1 cellular context compared by ENCODE assay signal in the genomic region with DNA sequence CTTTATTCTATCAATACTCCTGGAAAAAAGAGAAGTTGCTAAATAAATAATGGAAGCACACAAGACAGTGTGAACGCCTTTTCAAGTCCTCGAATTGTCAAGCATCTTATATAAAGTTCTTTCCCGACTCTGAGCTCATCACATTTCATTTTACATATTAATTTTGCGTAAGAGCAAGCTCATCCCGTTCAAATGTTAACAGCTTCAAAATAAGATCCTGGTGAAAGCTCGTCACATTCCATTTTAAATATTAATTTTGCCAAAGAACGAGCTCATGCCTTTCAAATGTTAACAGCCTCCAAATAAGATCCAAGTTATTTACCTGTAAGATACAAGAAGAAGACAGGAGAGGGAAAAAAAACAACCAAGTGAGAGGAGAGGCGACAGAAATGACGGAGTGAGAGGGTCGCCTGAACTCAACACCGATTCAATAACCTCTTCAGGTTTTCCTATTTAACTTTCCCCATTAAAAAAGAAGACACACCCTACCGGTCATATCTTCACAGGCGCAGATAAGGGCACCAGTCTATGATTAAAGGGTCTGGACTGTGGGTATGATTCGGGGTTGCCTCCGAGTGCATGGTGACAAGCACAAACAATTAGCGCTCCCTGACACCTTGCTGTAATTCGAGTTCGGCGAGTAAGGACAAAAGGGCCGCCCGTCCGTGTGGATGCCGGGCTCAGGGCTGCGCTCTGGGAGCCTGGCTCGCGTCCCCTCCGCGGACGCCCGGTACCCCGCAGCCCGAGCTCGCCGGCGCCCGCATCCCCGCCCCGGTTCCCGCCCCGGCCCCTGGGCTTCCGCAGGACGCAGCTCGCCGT.
TF ChIP-seq lines count a peak whose summit lies in the region.

No MANE protein-coding gene starts in this region.

TF ChIP-seq in GM23338, 12 proteins besides CTCF, POLR2A, EP300 and RAD21:
- TF ChIP-seq, protein P1, sequence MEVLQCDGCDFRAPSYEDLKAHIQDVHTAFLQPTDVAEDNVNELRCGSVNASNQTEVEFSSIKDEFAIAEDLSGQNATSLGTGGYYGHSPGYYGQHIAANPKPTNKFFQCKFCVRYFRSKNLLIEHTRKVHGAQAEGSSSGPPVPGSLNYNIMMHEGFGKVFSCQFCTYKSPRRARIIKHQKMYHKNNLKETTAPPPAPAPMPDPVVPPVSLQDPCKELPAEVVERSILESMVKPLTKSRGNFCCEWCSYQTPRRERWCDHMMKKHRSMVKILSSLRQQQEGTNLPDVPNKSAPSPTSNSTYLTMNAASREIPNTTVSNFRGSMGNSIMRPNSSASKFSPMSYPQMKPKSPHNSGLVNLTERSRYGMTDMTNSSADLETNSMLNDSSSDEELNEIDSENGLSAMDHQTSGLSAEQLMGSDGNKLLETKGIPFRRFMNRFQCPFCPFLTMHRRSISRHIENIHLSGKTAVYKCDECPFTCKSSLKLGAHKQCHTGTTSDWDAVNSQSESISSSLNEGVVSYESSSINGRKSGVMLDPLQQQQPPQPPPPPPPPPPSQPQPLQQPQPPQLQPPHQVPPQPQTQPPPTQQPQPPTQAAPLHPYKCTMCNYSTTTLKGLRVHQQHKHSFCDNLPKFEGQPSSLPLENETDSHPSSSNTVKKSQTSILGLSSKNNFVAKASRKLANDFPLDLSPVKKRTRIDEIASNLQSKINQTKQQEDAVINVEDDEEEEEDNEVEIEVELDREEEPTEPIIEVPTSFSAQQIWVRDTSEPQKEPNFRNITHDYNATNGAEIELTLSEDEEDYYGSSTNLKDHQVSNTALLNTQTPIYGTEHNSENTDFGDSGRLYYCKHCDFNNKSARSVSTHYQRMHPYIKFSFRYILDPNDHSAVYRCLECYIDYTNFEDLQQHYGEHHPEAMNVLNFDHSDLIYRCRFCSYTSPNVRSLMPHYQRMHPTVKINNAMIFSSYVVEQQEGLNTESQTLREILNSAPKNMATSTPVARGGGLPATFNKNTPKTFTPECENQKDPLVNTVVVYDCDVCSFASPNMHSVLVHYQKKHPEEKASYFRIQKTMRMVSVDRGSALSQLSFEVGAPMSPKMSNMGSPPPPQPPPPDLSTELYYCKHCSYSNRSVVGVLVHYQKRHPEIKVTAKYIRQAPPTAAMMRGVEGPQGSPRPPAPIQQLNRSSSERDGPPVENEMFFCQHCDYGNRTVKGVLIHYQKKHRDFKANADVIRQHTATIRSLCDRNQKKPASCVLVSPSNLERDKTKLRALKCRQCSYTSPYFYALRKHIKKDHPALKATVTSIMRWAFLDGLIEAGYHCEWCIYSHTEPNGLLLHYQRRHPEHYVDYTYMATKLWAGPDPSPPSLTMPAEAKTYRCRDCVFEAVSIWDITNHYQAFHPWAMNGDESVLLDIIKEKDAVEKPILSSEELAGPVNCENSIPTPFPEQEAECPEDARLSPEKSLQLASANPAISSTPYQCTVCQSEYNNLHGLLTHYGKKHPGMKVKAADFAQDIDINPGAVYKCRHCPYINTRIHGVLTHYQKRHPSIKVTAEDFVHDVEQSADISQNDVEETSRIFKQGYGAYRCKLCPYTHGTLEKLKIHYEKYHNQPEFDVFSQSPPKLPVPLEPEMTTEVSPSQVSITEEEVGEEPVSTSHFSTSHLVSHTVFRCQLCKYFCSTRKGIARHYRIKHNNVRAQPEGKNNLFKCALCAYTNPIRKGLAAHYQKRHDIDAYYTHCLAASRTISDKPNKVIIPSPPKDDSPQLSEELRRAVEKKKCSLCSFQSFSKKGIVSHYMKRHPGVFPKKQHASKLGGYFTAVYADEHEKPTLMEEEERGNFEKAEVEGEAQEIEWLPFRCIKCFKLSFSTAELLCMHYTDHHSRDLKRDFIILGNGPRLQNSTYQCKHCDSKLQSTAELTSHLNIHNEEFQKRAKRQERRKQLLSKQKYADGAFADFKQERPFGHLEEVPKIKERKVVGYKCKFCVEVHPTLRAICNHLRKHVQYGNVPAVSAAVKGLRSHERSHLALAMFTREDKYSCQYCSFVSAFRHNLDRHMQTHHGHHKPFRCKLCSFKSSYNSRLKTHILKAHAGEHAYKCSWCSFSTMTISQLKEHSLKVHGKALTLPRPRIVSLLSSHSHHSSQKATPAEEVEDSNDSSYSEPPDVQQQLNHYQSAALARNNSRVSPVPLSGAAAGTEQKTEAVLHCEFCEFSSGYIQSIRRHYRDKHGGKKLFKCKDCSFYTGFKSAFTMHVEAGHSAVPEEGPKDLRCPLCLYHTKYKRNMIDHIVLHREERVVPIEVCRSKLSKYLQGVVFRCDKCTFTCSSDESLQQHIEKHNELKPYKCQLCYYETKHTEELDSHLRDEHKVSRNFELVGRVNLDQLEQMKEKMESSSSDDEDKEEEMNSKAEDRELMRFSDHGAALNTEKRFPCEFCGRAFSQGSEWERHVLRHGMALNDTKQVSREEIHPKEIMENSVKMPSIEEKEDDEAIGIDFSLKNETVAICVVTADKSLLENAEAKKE (CRISPR knock-in tag; IDR thresholded peaks at IDR 0.05), result no peak
- no peak for TF ChIP-seq JUNB (IDR thresholded peaks at IDR 0.05; ENCODE audit: unreplicated experiment)
- TF ChIP-seq, protein P2, sequence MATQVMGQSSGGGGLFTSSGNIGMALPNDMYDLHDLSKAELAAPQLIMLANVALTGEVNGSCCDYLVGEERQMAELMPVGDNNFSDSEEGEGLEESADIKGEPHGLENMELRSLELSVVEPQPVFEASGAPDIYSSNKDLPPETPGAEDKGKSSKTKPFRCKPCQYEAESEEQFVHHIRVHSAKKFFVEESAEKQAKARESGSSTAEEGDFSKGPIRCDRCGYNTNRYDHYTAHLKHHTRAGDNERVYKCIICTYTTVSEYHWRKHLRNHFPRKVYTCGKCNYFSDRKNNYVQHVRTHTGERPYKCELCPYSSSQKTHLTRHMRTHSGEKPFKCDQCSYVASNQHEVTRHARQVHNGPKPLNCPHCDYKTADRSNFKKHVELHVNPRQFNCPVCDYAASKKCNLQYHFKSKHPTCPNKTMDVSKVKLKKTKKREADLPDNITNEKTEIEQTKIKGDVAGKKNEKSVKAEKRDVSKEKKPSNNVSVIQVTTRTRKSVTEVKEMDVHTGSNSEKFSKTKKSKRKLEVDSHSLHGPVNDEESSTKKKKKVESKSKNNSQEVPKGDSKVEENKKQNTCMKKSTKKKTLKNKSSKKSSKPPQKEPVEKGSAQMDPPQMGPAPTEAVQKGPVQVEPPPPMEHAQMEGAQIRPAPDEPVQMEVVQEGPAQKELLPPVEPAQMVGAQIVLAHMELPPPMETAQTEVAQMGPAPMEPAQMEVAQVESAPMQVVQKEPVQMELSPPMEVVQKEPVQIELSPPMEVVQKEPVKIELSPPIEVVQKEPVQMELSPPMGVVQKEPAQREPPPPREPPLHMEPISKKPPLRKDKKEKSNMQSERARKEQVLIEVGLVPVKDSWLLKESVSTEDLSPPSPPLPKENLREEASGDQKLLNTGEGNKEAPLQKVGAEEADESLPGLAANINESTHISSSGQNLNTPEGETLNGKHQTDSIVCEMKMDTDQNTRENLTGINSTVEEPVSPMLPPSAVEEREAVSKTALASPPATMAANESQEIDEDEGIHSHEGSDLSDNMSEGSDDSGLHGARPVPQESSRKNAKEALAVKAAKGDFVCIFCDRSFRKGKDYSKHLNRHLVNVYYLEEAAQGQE (IDR thresholded peaks at IDR 0.05; ENCODE audit: unreplicated experiment), result no peak
- no peak for TF ChIP-seq POLR2AphosphoS5 (IDR thresholded peaks at IDR 0.05; ENCODE audit: low read depth)
- no peak for TF ChIP-seq EZH2 (IDR thresholded peaks at IDR 0.05; ENCODE audit: low read depth, unreplicated experiment)
- TF ChIP-seq ZNF331 (CRISPR knock-in tag; IDR thresholded peaks at IDR 0.05; ENCODE audit: low read depth), result no peak
- TF ChIP-seq, protein P3, sequence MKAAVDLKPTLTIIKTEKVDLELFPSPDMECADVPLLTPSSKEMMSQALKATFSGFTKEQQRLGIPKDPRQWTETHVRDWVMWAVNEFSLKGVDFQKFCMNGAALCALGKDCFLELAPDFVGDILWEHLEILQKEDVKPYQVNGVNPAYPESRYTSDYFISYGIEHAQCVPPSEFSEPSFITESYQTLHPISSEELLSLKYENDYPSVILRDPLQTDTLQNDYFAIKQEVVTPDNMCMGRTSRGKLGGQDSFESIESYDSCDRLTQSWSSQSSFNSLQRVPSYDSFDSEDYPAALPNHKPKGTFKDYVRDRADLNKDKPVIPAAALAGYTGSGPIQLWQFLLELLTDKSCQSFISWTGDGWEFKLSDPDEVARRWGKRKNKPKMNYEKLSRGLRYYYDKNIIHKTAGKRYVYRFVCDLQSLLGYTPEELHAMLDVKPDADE (IDR thresholded peaks at IDR 0.05), result no peak
- no peak for TF ChIP-seq STAT1 (IDR thresholded peaks at IDR 0.05; ENCODE audit: unreplicated experiment)
- TF ChIP-seq EZH2phosphoT487 (IDR thresholded peaks at IDR 0.05; ENCODE audit: unreplicated experiment), result no peak
- TF ChIP-seq NANOG (IDR thresholded peaks at IDR 0.05; ENCODE audit: borderline replicate concordance), result no peak
- no peak for TF ChIP-seq ZNF114 (CRISPR knock-in tag; IDR thresholded peaks at IDR 0.05)
- no peak for TF ChIP-seq CREB1 (CRISPR knock-in tag; IDR thresholded peaks at IDR 0.05; ENCODE audit: low read depth)
